Comparison of ENCODE assay signal across 10 cellular contexts in genomic region chr12:9319044-9319841, GRCh38.
A peak's percentile ranks its signal among the peaks of the same experiment; 100 is the strongest.
DNase-seq lines count a peak whose midpoint lies in the region; ATAC-seq, FAIRE-seq and TF ChIP-seq lines count a peak whose summit lies in the region.
"Had no signal": no experiment of that assay in that cellular context is flagged by ENCODE, and none has a peak within 500 bp of the region (broad histone marks: within the 10 kb centered on the region; RNA-seq: fewer than 3 reads in every experiment).

No MANE protein-coding gene starts in this region.

- intact Hi-C loops in left cardiac atrium (cut with DNase I), result no loop called here
- intact Hi-C loops in left ventricle myocardium superior (cut with micrococcal nuclease), result no loop called here

- ATAC-seq in left cardiac atrium, result peak; percentile 27 to 77
- ATAC-seq in left ventricle myocardium superior, result no peak
- no peak for ATAC-seq in HG03039 (IDR thresholded peaks at IDR 0.05; ENCODE audit: unreplicated experiment)
- no peak for ATAC-seq in HG03135 (IDR thresholded peaks at IDR 0.05; ENCODE audit: unreplicated experiment)

- no peak overlapping the region for H3K4me2 ChIP-seq in fibroblast of lung (ENCODE audit: extremely low read depth, insufficient read depth, low read length)

- H3K4me1 ChIP-seq in fibroblast of lung (ENCODE audit: control insufficient read depth, extremely low read depth, insufficient read depth, low read length), result no peaks in the 10 kb centered on the region

- no peak overlapping the region for H3K27ac ChIP-seq in fibroblast of lung (ENCODE audit: insufficient read depth, low read length)

- FAIRE-seq in frontal cortex (lab: Jason Lieb, UNC), result no peak
- FAIRE-seq: bronchial epithelial cell had no signal

- no peaks in the 10 kb centered on the region for H3K9me3 ChIP-seq in fibroblast of lung (ENCODE audit: control insufficient read depth, insufficient read depth, low read depth, low read length)

- DNase-seq in left cardiac atrium, result no peak
- no peak for DNase-seq in left ventricle myocardium superior
- peak in 1 of 2 donors; percentile 30 for DNase-seq in fibroblast of lung (ENCODE audit: low read depth in 2 of 2)
- no peak for DNase-seq in frontal cortex (ENCODE audit: low spot score in 2 of 2)
- no peak for DNase-seq in stimulated activated CD4-positive, alpha-beta T cell treated with anti-CD3 and anti-CD28 coated beads, Interleukin-1b, Interleukin-23, amount 100 ng/mL, for 48 hours
- DNase-seq: nucleus accumbens had no signal

- no peak overlapping the region for H2AFZ ChIP-seq in fibroblast of lung (ENCODE audit: low read length)

- H3K4me3 ChIP-seq in fibroblast of lung (replicated peaks in 1 of 4; ENCODE audit: control extremely low read depth in 1 of 4, insufficient read depth in 1 of 4, low read depth in 3 of 4, low read length in 4 of 4), result no peak overlapping the region

- no peaks in the 10 kb centered on the region for H3K79me2 ChIP-seq in fibroblast of lung (ENCODE audit: control insufficient read depth, insufficient read depth, low read length)

- H3K9ac ChIP-seq in fibroblast of lung (ENCODE audit: insufficient read depth, low read length), result no peak overlapping the region

- H3K27me3 ChIP-seq in fibroblast of lung (ENCODE audit: control insufficient read depth, insufficient read depth, low read length), result no peaks in the 10 kb centered on the region

- H4K20me1 ChIP-seq in fibroblast of lung (ENCODE audit: control insufficient read depth, extremely low read depth, insufficient read depth, low read length), result no peaks in the 10 kb centered on the region

- H3K36me3 ChIP-seq in fibroblast of lung (ENCODE audit: control insufficient read depth, insufficient read depth, low read length), result no peaks in the 10 kb centered on the region

- TF ChIP-seq CTCF in LNCAP (IDR thresholded peaks at IDR 0.05), result peak; percentile 9; the same call in 1 of the 2 replicates
- peak; percentile 15 to 55 for TF ChIP-seq CTCF in fibroblast of lung (conservative IDR thresholded peaks at IDR 0.05 in 1 of 2, IDR thresholded peaks at IDR 0.05 in 1 of 2; ENCODE audit: low read depth in 1 of 2, low read length in 2 of 2)

Comparison
In these comparisons a context has a peak if more than half of its experiments do, and no peak if none do; other contexts are left out.
1. ATAC-seq: peak in left cardiac atrium (2 of 2); none in left ventricle myocardium superior (single experiment), HG03039 (single experiment) and HG03135 (single experiment).